7 cellular contexts compared by ENCODE assay signal in genomic region chr1:207084701-207085180, GRCh38. TPM values are rescaled to one million over a fixed set of nuclear protein-coding genes. Genes with fewer than 3 reads are reported as not detected.
DNase-seq lines count a peak whose midpoint lies in the region; ATAC-seq and TF ChIP-seq lines count a peak whose summit lies in the region.

No MANE protein-coding gene starts in this region.

- no peak overlapping the region for H3K27ac ChIP-seq in testis

- WGBS in testis, 2 donors: 34 to 48% methylated on average over 8 of the region's 8 CpGs

- DNase-seq in GM10266 (ENCODE audit: extremely low spot score) (peak; percentile 50), NCI-H774 (lab: John Stamatoyannopoulos, UW) (peak; percentile 53), epithelial cell of proximal tubule (ENCODE audit: low read depth) (no peak), testis (peak; percentile 66)
- DNase-seq in activated CD8-positive, alpha-beta memory T cell treated with anti-CD3 and anti-CD28 coated beads for 4 hours (ENCODE audit: low read depth in 2 of 2): peak; percentile 24 to 27
- peak; percentile 18 to 76 (median 58) for DNase-seq in naive thymus-derived CD8-positive, alpha-beta T cell

- no peaks in the 10 kb centered on the region for H3K9me3 ChIP-seq in testis

- peak; percentile 44 for ATAC-seq in HG02870 (IDR thresholded peaks at IDR 0.05; ENCODE audit: unreplicated experiment)
- ATAC-seq in naive thymus-derived CD8-positive, alpha-beta T cell: peak; percentile 53 to 83

- H3K4me1 ChIP-seq in testis: peaks cover 21% of the 10 kb centered on the region

- TF ChIP-seq POLR2A in testis (IDR thresholded peaks at IDR 0.05): no peak

- H3K4me1 Mint-ChIP-seq in naive thymus-derived CD8-positive, alpha-beta T cell: peaks cover 11 to 34% (median 25%) of the 10 kb centered on the region in 4 donors

- no peaks in the 10 kb centered on the region for H3K27me3 ChIP-seq in testis

- H3K4me3 Mint-ChIP-seq in naive thymus-derived CD8-positive, alpha-beta T cell: no peak overlapping the region

- POLR2A ChIA-PET in naive thymus-derived CD8-positive, alpha-beta T cell (lab: Charles Lee): interaction anchor here (1.3 kb wide), 1 partner anchor 320 kb away, joined by 7 read pairs; no protein-coding TSS in a partner anchor

- H3K4me3 ChIP-seq in epithelial cell of proximal tubule (ENCODE audit: low read depth, low read length) (no peak overlapping the region), testis (no peak overlapping the region)

- peak overlapping the region in 5 of 10 donors; percentile 14 to 75 (median 52) for H3K27ac Mint-ChIP-seq in naive thymus-derived CD8-positive, alpha-beta T cell

- no peaks in the 10 kb centered on the region for H3K36me3 Mint-ChIP-seq in naive thymus-derived CD8-positive, alpha-beta T cell

- no peaks in the 10 kb centered on the region for H3K36me3 ChIP-seq in testis (ENCODE audit: low read depth, missing control alignments)

- TF ChIP-seq CTCF in GM10266 (IDR thresholded peaks at IDR 0.05; ENCODE audit: control insufficient read depth, insufficient read depth, low read depth, missing control alignments) (peak; percentile 75), epithelial cell of proximal tubule (conservative IDR thresholded peaks at IDR 0.05; ENCODE audit: low read depth, low read length) (peak; percentile 74), testis (IDR thresholded peaks at IDR 0.05) (peak; percentile 18 to 51 (median 44))

- H3K9me3 Mint-ChIP-seq in naive thymus-derived CD8-positive, alpha-beta T cell: no peaks in the 10 kb centered on the region

- peaks cover 0 to 10% (median 5%) of the 10 kb centered on the region in 5 donors for H3K27me3 Mint-ChIP-seq in naive thymus-derived CD8-positive, alpha-beta T cell

- intact Hi-C loops in testis (cut with DNase I; ENCODE audit: low total_unique reads): loop anchor here (10.0 kb wide), 1 partner anchor 320 kb away; no protein-coding TSS in a partner anchor

RNA-seq across cellular contexts. Expression of gene C4BPB, which starts 3.9 kb away (rescaled TPM):
- total RNA-seq in epithelial cell of proximal tubule (not detected in 2 replicates), testis (under 1 TPM; 0.63 to 0.87 TPM)
- total RNA-seq in naive thymus-derived CD8-positive, alpha-beta T cell: 1 to 10 TPM in 1 of 2 experiments, under 1 TPM in 1; 0.44 to 1.6 TPM
- polyA plus RNA-seq in naive thymus-derived CD8-positive, alpha-beta T cell: under 1 TPM in 1 of 3 donors, not detected in 2; 0.32 TPM
- 1.6 TPM for polyA plus RNA-seq in testis (ENCODE audit: insufficient read depth, low read depth, low replicate concordance)

RNA-seq across cellular contexts. Expression of gene C4BPA, which starts 19.3 kb away (rescaled TPM):
- not detected in 2 replicates for total RNA-seq in epithelial cell of proximal tubule
- total RNA-seq in naive thymus-derived CD8-positive, alpha-beta T cell: not detected
- polyA plus RNA-seq in naive thymus-derived CD8-positive, alpha-beta T cell: not detected
- under 1 TPM; 0.24 to 0.43 TPM for total RNA-seq in testis
- 1.0 TPM for polyA plus RNA-seq in testis (ENCODE audit: insufficient read depth, low read depth, low replicate concordance)

RNA-seq across cellular contexts. Expression of gene PFKFB2, which starts 31.7 kb away (rescaled TPM):
- total RNA-seq in epithelial cell of proximal tubule (3.8 and 5.1 TPM in 2 replicates), testis (10 to 100 TPM; 13.9 to 17.6 TPM)
- total RNA-seq in naive thymus-derived CD8-positive, alpha-beta T cell: 1 to 10 TPM; 4.7 to 6.5 TPM
- 1 to 10 TPM; 1.0 to 1.3 (median 1.1) TPM for polyA plus RNA-seq in naive thymus-derived CD8-positive, alpha-beta T cell
- 12.9 TPM for polyA plus RNA-seq in testis (ENCODE audit: insufficient read depth, low read depth, low replicate concordance)

RNA-seq across cellular contexts. Expression of gene YOD1, which starts 33.7 kb away (rescaled TPM):
- 6.7 TPM in 2 replicates for total RNA-seq in epithelial cell of proximal tubule
- total RNA-seq in naive thymus-derived CD8-positive, alpha-beta T cell: 10 to 100 TPM; 11.5 to 12.0 TPM
- polyA plus RNA-seq in naive thymus-derived CD8-positive, alpha-beta T cell: 1 to 10 TPM in 1 of 3 donors, under 1 TPM in 2; 0.70 to 1.3 (median 0.90) TPM
- total RNA-seq in testis: 10 to 100 TPM; 10.9 to 12.3 TPM
- polyA plus RNA-seq in testis (ENCODE audit: insufficient read depth, low read depth, low replicate concordance): 8.7 TPM

RNA-seq across cellular contexts. Expression of gene C1orf116, which starts 52.2 kb away (rescaled TPM):
- total RNA-seq in epithelial cell of proximal tubule (21.6 and 22.5 TPM in 2 replicates), testis (under 1 TPM; 0.31 to 0.71 TPM)
- under 1 TPM; 0.14 to 0.16 TPM for total RNA-seq in naive thymus-derived CD8-positive, alpha-beta T cell
- not detected for polyA plus RNA-seq in naive thymus-derived CD8-positive, alpha-beta T cell
- 0.88 TPM for polyA plus RNA-seq in testis (ENCODE audit: insufficient read depth, low read depth, low replicate concordance)
